In genomic region chr9:73152445-73152844, GRCh38 we compare ENCODE assay signal across 8 cellular contexts. TPM values are rescaled to one million over a fixed set of nuclear protein-coding genes. Genes with fewer than 3 reads are reported as not detected.
DNase-seq lines count a peak whose midpoint lies in the region; ATAC-seq, FAIRE-seq and TF ChIP-seq lines count a peak whose summit lies in the region.

No MANE protein-coding gene starts in this region.

- ATAC-seq in HG03565 (IDR thresholded peaks at IDR 0.05; ENCODE audit: unreplicated experiment), result no peak
- ATAC-seq in GM19324 (IDR thresholded peaks at IDR 0.05; ENCODE audit: low FRiP score, unreplicated experiment), result no peak

- POLR2A ChIA-PET in activated CD4-positive, alpha-beta memory T cell treated with anti-CD3 and anti-CD28 coated beads for 36 hours (lab: Charles Lee), result interaction anchor here (1.1 to 2.7 kb wide), 4 partner anchors 18 to 37 kb away, joined by 3 to 7 read pairs (median 6); no protein-coding TSS in a partner anchor

- H3K4me3 ChIP-seq in HL-60 (replicated peaks; ENCODE audit: insufficient read depth, low read length) (peak overlapping the region; percentile 49), cardiac muscle cell (no peak overlapping the region), small intestine (ENCODE audit: low read depth in 1 of 2, low read length in 2 of 2) (no peak overlapping the region)

- H3K36me3 Mint-ChIP-seq in activated CD4-positive, alpha-beta memory T cell treated with anti-CD3 and anti-CD28 coated beads for 36 hours, result no peaks in the 10 kb centered on the region

- intact Hi-C loops in activated CD4-positive, alpha-beta memory T cell treated with anti-CD3 and anti-CD28 coated beads for 36 hours (cut with micrococcal nuclease), result loop anchor here (5.0 to 10.0 kb wide), 9 partner anchors 568 to 1995 kb away; partner anchors contain the start of genes CARNMT1, CEMIP2, NMRK1 and OSTF1

- H3K27ac ChIP-seq in HL-60 (replicated peaks) (peak overlapping the region; percentile 81), cardiac muscle cell (no peak overlapping the region), small intestine (ENCODE audit: low read depth in 1 of 2, low read length in 1 of 2) (peak overlapping the region; percentile 15 to 85)

- H3K36me3 ChIP-seq in cardiac muscle cell, result no peaks in the 10 kb centered on the region
- no peaks in the 10 kb centered on the region for H3K36me3 ChIP-seq in small intestine (ENCODE audit: control insufficient read depth in 2 of 2, insufficient read depth in 2 of 2, low read length in 2 of 2)

- H3K4me1 Mint-ChIP-seq in activated CD4-positive, alpha-beta memory T cell treated with anti-CD3 and anti-CD28 coated beads for 36 hours (ENCODE audit: low read depth), result peaks cover 75% of the 10 kb centered on the region

- FAIRE-seq in small intestine (lab: Jason Lieb, UNC), result no peak

- no peaks in the 10 kb centered on the region for H3K9me3 ChIP-seq in cardiac muscle cell (ENCODE audit: low read depth)
- no peaks in the 10 kb centered on the region for H3K9me3 ChIP-seq in small intestine (ENCODE audit: control insufficient read depth, low read depth)

- H3K4me1 ChIP-seq in cardiac muscle cell (ENCODE audit: low read depth), result peaks cover 10% of the 10 kb centered on the region
- no peaks in the 10 kb centered on the region for H3K4me1 ChIP-seq in small intestine (ENCODE audit: control insufficient read depth in 2 of 2, insufficient read depth in 1 of 2, low read depth in 1 of 2, low read length in 1 of 2)

- DNase-seq in HL-60 (ENCODE audit: low read depth in 1 of 2, low spot score in 1 of 2) (no peak), cardiac muscle cell (ENCODE audit: low read depth in 1 of 2, low spot score in 1 of 2) (peak; percentile 10 to 65), small intestine (no peak), NCI-H2171 (lab: John Stamatoyannopoulos, UW) (no peak), DMS153 treated with DMSO at 0.1 percent for 48 hours (lab: John Stamatoyannopoulos, UW; ENCODE audit: unreplicated experiment) (no peak)
- DNase-seq in activated CD4-positive, alpha-beta memory T cell treated with anti-CD3 and anti-CD28 coated beads for 36 hours, result no peak

- peak overlapping the region; percentile 83 for H3K4me3 Mint-ChIP-seq in activated CD4-positive, alpha-beta memory T cell treated with anti-CD3 and anti-CD28 coated beads for 36 hours

- CTCF ChIA-PET in activated CD4-positive, alpha-beta memory T cell treated with anti-CD3 and anti-CD28 coated beads for 36 hours (lab: Charles Lee), result interaction anchor here (1.1 to 1.7 kb wide), 4 partner anchors 11 to 45 kb away, joined by 3 to 7 read pairs (median 4); no protein-coding TSS in a partner anchor

- TF ChIP-seq CTCF in HL-60 (IDR thresholded peaks at IDR 0.05; ENCODE audit: insufficient read depth, low read length) (no peak), cardiac muscle cell (IDR thresholded peaks at IDR 0.05; ENCODE audit: low read depth, low read length) (no peak)

- no peaks in the 10 kb centered on the region for H3K27me3 ChIP-seq in HL-60 (ENCODE audit: insufficient read depth, poor library complexity, severe bottlenecking)
- no peaks in the 10 kb centered on the region for H3K27me3 ChIP-seq in cardiac muscle cell
- no peaks in the 10 kb centered on the region for H3K27me3 ChIP-seq in small intestine (ENCODE audit: control insufficient read depth in 2 of 2, insufficient read depth in 2 of 2, low read length in 2 of 2)

- peak overlapping the region; percentile 88 for H3K27ac Mint-ChIP-seq in activated CD4-positive, alpha-beta memory T cell treated with anti-CD3 and anti-CD28 coated beads for 36 hours

- 50 to 87% (median 72%) methylated on average over 1 of the region's 1 CpG for WGBS in small intestine, 3 donors

- no peaks in the 10 kb centered on the region for H3K9me3 Mint-ChIP-seq in activated CD4-positive, alpha-beta memory T cell treated with anti-CD3 and anti-CD28 coated beads for 36 hours

- H3K27me3 Mint-ChIP-seq in activated CD4-positive, alpha-beta memory T cell treated with anti-CD3 and anti-CD28 coated beads for 36 hours, result no peaks in the 10 kb centered on the region

RNA-seq across cellular contexts. Expression of gene ANXA1, which starts 0.8 kb away (rescaled TPM):
- 10 to 100 TPM; 67.7 to 67.9 TPM for total RNA-seq in activated CD4-positive, alpha-beta memory T cell treated with anti-CD3 and anti-CD28 coated beads for 36 hours
- total RNA-seq in cardiac muscle cell, result 1.2 and 8.8 TPM in 2 replicates
- 3.9 and 13.7 TPM in 2 replicates for polyA plus RNA-seq in cardiac muscle cell
- 10 to 100 TPM; 19.0 to 84.1 (median 56.7) TPM for polyA plus RNA-seq in small intestine

Comparison
In these comparisons a context has a peak if more than half of its experiments do, and no peak if none do; other contexts are left out.
1. DNase-seq: peak in cardiac muscle cell (2 of 2); none in HL-60 (0 of 2), activated CD4-positive, alpha-beta memory T cell treated with anti-CD3 and anti-CD28 coated beads for 36 hours (single experiment), small intestine (single experiment), NCI-H2171 (single experiment) and DMS153 treated with DMSO at 0.1 percent for 48 hours (single experiment).